Comparison of ENCODE assay signal across 30 cellular contexts in genomic region chr14:35929171-35929570, GRCh38.
"Had no signal": no experiment of that assay in that cellular context is flagged by ENCODE, and none has a peak within 500 bp of the region (broad histone marks: within the 10 kb centered on the region; RNA-seq: fewer than 3 reads in every experiment).

No MANE protein-coding gene starts in this region.

- ATAC-seq: activated CD4-positive, alpha-beta T cell treated with anti-CD3 and anti-CD28 coated beads for 36 hours; activated CD8-positive, alpha-beta T cell treated with anti-CD3 and anti-CD28 coated beads, Interleukin-2, amount 10 ng/mL, durations not matched to agents 7 days and 5 days; activated naive CD4-positive, alpha-beta T cell treated with anti-CD3 and anti-CD28 coated beads, Interleukin-2, amount 50 U/mL, for 72 hours; Panc1 had no signal

- DNase-seq: activated CD4-positive, alpha-beta T cell treated with anti-CD3 and anti-CD28 coated beads for 36 hours; activated CD4-positive, alpha-beta T cell treated with anti-CD3 and anti-CD28 coated beads, Interleukin-2, amount 10 ng/mL, durations not matched to agents 7 days and 5 days; activated CD4-positive, alpha-beta T cell treated with anti-CD3 and anti-CD28 coated beads, Interleukin-2, amount 50 U/mL, for 48 hours; activated CD8-positive, alpha-beta T cell treated with anti-CD3 and anti-CD28 coated beads, Interleukin-2, amount 10 ng/mL, durations not matched to agents 7 days and 5 days; activated gamma-delta T cell; activated naive CD4-positive, alpha-beta T cell treated with Interleukin-2 at 50 U/mL for 16 hours; activated T-cell treated with anti-CD3 and anti-CD28 coated beads, Interleukin-2, amount 50 U/mL, for 24 hours; adrenal gland; anterior cingulate cortex; caudate nucleus; cerebellar nuclear complex; Karpas-422; KBM-7; MG63; MV-4-11; NCI-H1105; NCI-H1436; NCI-H1694 treated with DMSO at 0.1 percent for 48 hours; NCI-H2081; NCI-H226; NCI-H446 treated with DMSO at 0.1 percent for 48 hours; NCI-H524; NCI-H69; NCI-H82; SHP77; SJCRH30; T1000 had no signal

- FAIRE-seq: bronchial epithelial cell had no signal
